Comparison of ENCODE assay signal across 29 cellular contexts in genomic region chr16:2848933-2849332, GRCh38. TPM values are rescaled to one million over a fixed set of nuclear protein-coding genes. Genes with fewer than 3 reads are reported as not detected.
"Had no signal": no experiment of that assay in that cellular context is flagged by ENCODE, and none has a peak within 500 bp of the region (broad histone marks: within the 10 kb centered on the region; RNA-seq: fewer than 3 reads in every experiment).

No MANE protein-coding gene starts in this region.

- H3K9me3 Mint-ChIP-seq: central memory CD8-positive, alpha-beta T cell had no signal

- H3K4me3 ChIP-seq: SK-N-MC had no signal

- H3K27ac ChIP-seq: KMS-11, RWPE1, SK-N-MC had no signal

- ATAC-seq: activated CD8-positive, alpha-beta T cell treated with anti-CD3 and anti-CD28 coated beads for 36 hours; activated naive CD8-positive, alpha-beta T cell treated with anti-CD3 and anti-CD28 coated beads, Interleukin-2, amount 50 U/mL, for 24 hours; PC-3 had no signal

- H3K27me3 Mint-ChIP-seq: activated naive CD8-positive, alpha-beta T cell had no signal

- H3K4me3 Mint-ChIP-seq: activated CD4-positive, alpha-beta T cell treated with anti-CD3 and anti-CD28 coated beads, Interleukin-2, amount 10 ng/mL, durations not matched to agents 24 days and 14 days; activated CD8-positive, alpha-beta T cell treated with anti-CD3 and anti-CD28 coated beads for 36 hours; activated naive CD4-positive, alpha-beta T cell treated with anti-CD3 and anti-CD28 coated beads, Interleukin-2, amount 10 ng/mL, durations not matched to agents 7 days and 5 days; activated naive CD8-positive, alpha-beta T cell; activated naive CD8-positive, alpha-beta T cell treated with anti-CD3 and anti-CD28 coated beads, Interleukin-2, amount 50 U/mL, for 24 hours; activated T-cell treated with anti-CD3 and anti-CD28 coated beads, Interleukin-2, amount 50 U/mL, for 24 hours; brain; central memory CD8-positive, alpha-beta T cell had no signal

- DNase-seq: activated CD4-positive, alpha-beta T cell treated with anti-CD3 and anti-CD28 coated beads, Interleukin-2, amount 10 ng/mL, durations not matched to agents 24 days and 14 days; activated CD4-positive, alpha-beta T cell treated with anti-CD3 and anti-CD28 coated beads, Interleukin-2, amount 50 U/mL, for 4 hours; activated CD8-positive, alpha-beta T cell treated with anti-CD3 and anti-CD28 coated beads for 36 hours; activated naive CD4-positive, alpha-beta T cell treated with anti-CD3 and anti-CD28 coated beads, Interleukin-2, amount 10 ng/mL, durations not matched to agents 7 days and 5 days; activated naive CD8-positive, alpha-beta T cell treated with anti-CD3 and anti-CD28 coated beads, Interleukin-2, amount 50 U/mL, for 24 hours; activated T-cell treated with anti-CD3 and anti-CD28 coated beads, Interleukin-2, amount 50 U/mL, for 24 hours; anterior cingulate cortex; MM.1S; MV-4-11; NCI-H1092; NCI-H1436 treated with DMSO at 0.1 percent for 48 hours; NCI-H1694 treated with DMSO at 0.1 percent for 48 hours; NCI-H2029; NCI-H345; NCI-H524 treated with DMSO at 0.1 percent for 48 hours; NK-92 treated with Interleukin-12 subunit alpha and Interleukin-12 subunit beta, amount 100 ng/mL, for 24 hours; PC-3; Right ventricle myocardium superior had no signal

- H3K4me1 Mint-ChIP-seq: brain had no signal

- H3K4me2 ChIP-seq: KMS-11 had no signal

- H3K27ac Mint-ChIP-seq: activated CD4-positive, alpha-beta T cell treated with anti-CD3 and anti-CD28 coated beads, Interleukin-2, amount 10 ng/mL, durations not matched to agents 24 days and 14 days; activated CD8-positive, alpha-beta T cell treated with anti-CD3 and anti-CD28 coated beads for 36 hours; activated naive CD4-positive, alpha-beta T cell treated with anti-CD3 and anti-CD28 coated beads, Interleukin-2, amount 10 ng/mL, durations not matched to agents 7 days and 5 days; activated naive CD8-positive, alpha-beta T cell; activated naive CD8-positive, alpha-beta T cell treated with anti-CD3 and anti-CD28 coated beads, Interleukin-2, amount 50 U/mL, for 24 hours; activated T-cell treated with anti-CD3 and anti-CD28 coated beads, Interleukin-2, amount 50 U/mL, for 24 hours; brain had no signal

- H3K36me3 Mint-ChIP-seq: activated naive CD4-positive, alpha-beta T cell treated with anti-CD3 and anti-CD28 coated beads, Interleukin-2, amount 10 ng/mL, durations not matched to agents 7 days and 5 days; brain had no signal

RNA-seq across cellular contexts. Expression of gene PRSS22, which starts 9.0 kb away (rescaled TPM):
- total RNA-seq: activated CD4-positive, alpha-beta T cell treated with anti-CD3 and anti-CD28 coated beads, Interleukin-2, amount 10 ng/mL, durations not matched to agents 24 days and 14 days; activated CD8-positive, alpha-beta memory T cell treated with anti-CD3 and anti-CD28 coated beads for 36 hours; activated CD8-positive, alpha-beta T cell treated with anti-CD3 and anti-CD28 coated beads for 36 hours; LHCN-M2; NCI-H460; Right ventricle myocardium superior; T-helper 1 cell treated with Interleukin-12 subunit alpha and Interleukin-12 subunit beta and Interleukin-4 antibody, amounts not matched to agents 30 ng/mL and 1 ng/mL, for 36 hours; T-helper 2 cell treated with Interferon-gamma antibody and Interleukin-4, amounts not matched to agents 100 ng/mL and 5 ng/mL, for 36 hours had no signal

RNA-seq across cellular contexts. Expression of gene ZG16B, which starts 18.8 kb away (rescaled TPM):
- total RNA-seq: LHCN-M2, Right ventricle myocardium superior had no signal

RNA-seq across cellular contexts. Expression of gene PRSS21, which starts 31.9 kb away (rescaled TPM):
- total RNA-seq: LHCN-M2, NCI-H460, PC-3, Right ventricle myocardium superior had no signal

RNA-seq across cellular contexts. Expression of gene PRSS41, which starts 50.7 kb away (rescaled TPM):
- total RNA-seq: activated CD4-positive, alpha-beta T cell treated with anti-CD3 and anti-CD28 coated beads, Interleukin-2, amount 10 ng/mL, durations not matched to agents 24 days and 14 days; activated CD8-positive, alpha-beta memory T cell treated with anti-CD3 and anti-CD28 coated beads for 36 hours; activated CD8-positive, alpha-beta T cell treated with anti-CD3 and anti-CD28 coated beads for 36 hours; LHCN-M2; NCI-H460; PC-3; Right ventricle myocardium superior; T-helper 1 cell treated with Interleukin-12 subunit alpha and Interleukin-12 subunit beta and Interleukin-4 antibody, amounts not matched to agents 30 ng/mL and 1 ng/mL, for 36 hours; T-helper 2 cell treated with Interferon-gamma antibody and Interleukin-4, amounts not matched to agents 100 ng/mL and 5 ng/mL, for 36 hours had no signal
